ENCODE assay signal across 8 cellular contexts in genomic region chr14:76955575-76956252, GRCh38.
DNase-seq lines count a peak whose midpoint lies in the region; ATAC-seq and TF ChIP-seq lines count a peak whose summit lies in the region.

No MANE protein-coding gene starts in this region.

- H3K4me1 Mint-ChIP-seq in CD4-positive, alpha-beta T cell (ENCODE audit: low read depth): peaks cover 61% of the 10 kb centered on the region

- no peaks in the 10 kb centered on the region for H4K20me1 ChIP-seq in MM.1S (ENCODE audit: insufficient read depth, low read length)

- H3K36me3 ChIP-seq in MM.1S (replicated peaks; ENCODE audit: insufficient read depth, low read length) (no peaks in the 10 kb centered on the region), ectodermal cell (ENCODE audit: control insufficient read depth, insufficient read depth, low read length) (no peaks in the 10 kb centered on the region), mucosa of rectum (ENCODE audit: control insufficient read depth in 2 of 2, insufficient read depth in 2 of 2, low read length in 2 of 2) (no peaks in the 10 kb centered on the region), stomach (no peaks in the 10 kb centered on the region)

- TF ChIP-seq POLR2A in stomach (IDR thresholded peaks at IDR 0.05): no peak

- H3K9ac ChIP-seq in MM.1S (ENCODE audit: low read length) (peak overlapping the region; percentile 85), mucosa of rectum (ENCODE audit: low read depth in 1 of 2, low read length in 2 of 2) (peak overlapping the region; percentile 66 to 81)

- DNase-seq in CD4-positive, alpha-beta T cell: peak in 9 of 10 experiments; percentile 32 to 67 (median 45)
- DNase-seq in MM.1S (peak; percentile 27), stomach (no peak), DMS114 treated with DMSO at 0.1 percent for 48 hours (lab: John Stamatoyannopoulos, UW; ENCODE audit: unreplicated experiment) (no peak)
- peak; percentile 53 for DNase-seq in activated CD4-positive, CD25-positive, alpha-beta regulatory T cell treated with anti-CD3 and anti-CD28 coated beads, Interleukin-2, amount 50 U/mL, for 72 hours

- H3K36me3 Mint-ChIP-seq in CD4-positive, alpha-beta T cell (ENCODE audit: low read depth): no peaks in the 10 kb centered on the region

- peak; percentile 56 for ATAC-seq in CD4-positive, alpha-beta T cell (ENCODE audit: poor library complexity)
- peak; percentile 24 for ATAC-seq in GM19463 (IDR thresholded peaks at IDR 0.05; ENCODE audit: unreplicated experiment)

- no peak for TF ChIP-seq EP300 in stomach (IDR thresholded peaks at IDR 0.05)

- H3K79me2 ChIP-seq in MM.1S (ENCODE audit: low read length): no peaks in the 10 kb centered on the region

- H3K4me3 Mint-ChIP-seq in CD4-positive, alpha-beta T cell: peak overlapping the region; percentile 80

- H3K4me3 ChIP-seq in MM.1S (ENCODE audit: low read length): peak overlapping the region; percentile 47
- H3K4me3 ChIP-seq in ectodermal cell (ENCODE audit: insufficient read depth, low read depth, low read length): peak overlapping the region; percentile 48
- peak overlapping the region; percentile 65 to 70 for H3K4me3 ChIP-seq in mucosa of rectum (ENCODE audit: low read length in 2 of 2)
- H3K4me3 ChIP-seq in stomach: peak overlapping the region; percentile 38 to 45 (median 41)

- peaks cover 25% of the 10 kb centered on the region for H3K4me1 ChIP-seq in MM.1S (ENCODE audit: low read length)
- H3K4me1 ChIP-seq in ectodermal cell (ENCODE audit: control insufficient read depth, insufficient read depth, low read length): peaks cover 20% of the 10 kb centered on the region
- H3K4me1 ChIP-seq in mucosa of rectum (ENCODE audit: control insufficient read depth in 2 of 2, insufficient read depth in 2 of 2, low read length in 2 of 2): peaks cover 29 to 36% of the 10 kb centered on the region in 2 donors
- H3K4me1 ChIP-seq in stomach: peaks cover 46 to 86% (median 63%) of the 10 kb centered on the region in 4 donors

- H3K27ac Mint-ChIP-seq in CD4-positive, alpha-beta T cell: peak overlapping the region; percentile 92

- no peaks in the 10 kb centered on the region for H3K27me3 ChIP-seq in CD4-positive, alpha-beta T cell (ENCODE audit: control insufficient read depth, insufficient read depth, low read length)
- H3K27me3 ChIP-seq in MM.1S (replicated peaks; ENCODE audit: insufficient read depth, low read length) (no peaks in the 10 kb centered on the region), ectodermal cell (ENCODE audit: control insufficient read depth, insufficient read depth, low read length, poor library complexity, severe bottlenecking) (peaks cover 4% of the 10 kb centered on the region), mucosa of rectum (ENCODE audit: control insufficient read depth in 2 of 2, insufficient read depth in 2 of 2, low read length in 2 of 2) (no peaks in the 10 kb centered on the region), stomach (no peaks in the 10 kb centered on the region)

- H3K4me2 ChIP-seq in MM.1S (ENCODE audit: low read depth, low read length): peak overlapping the region; percentile 76

- POLR2A ChIA-PET in CD4-positive, alpha-beta T cell (lab: Charles Lee): interaction anchor here (0.6 to 2.2 kb wide), 17 partner anchors 8 to 166 kb away, joined by 3 to 33 read pairs (median 5); partner anchors contain the start of gene IRF2BPL

- no peaks in the 10 kb centered on the region for H3K9me2 ChIP-seq in MM.1S (replicated peaks; ENCODE audit: insufficient read depth, low read length)

- no peaks in the 10 kb centered on the region for H3K9me3 Mint-ChIP-seq in CD4-positive, alpha-beta T cell

- WGBS in ectodermal cell, 2 experiments: 9 to 10% methylated on average over 10 of the region's 10 CpGs
- WGBS in stomach, 5 donors: 14 to 23% (median 19%) methylated on average over 10 of the region's 10 CpGs

- TF ChIP-seq CTCF in CD4-positive, alpha-beta T cell (IDR thresholded peaks at IDR 0.05): no peak
- no peak for TF ChIP-seq CTCF in MM.1S (IDR thresholded peaks at IDR 0.05; ENCODE audit: low read length)
- no peak for TF ChIP-seq CTCF in stomach (IDR thresholded peaks at IDR 0.05)

- H2AFZ ChIP-seq in MM.1S (ENCODE audit: low read length): 0 out of 2 replicates have a peak overlapping the region, but pooled peaks have one; percentile 27

- peaks cover 11% of the 10 kb centered on the region for H3F3A ChIP-seq in MM.1S (ENCODE audit: insufficient read depth, low read length)

- CTCF ChIA-PET in CD4-positive, alpha-beta T cell (lab: Charles Lee): interaction anchor here (0.9 to 2.6 kb wide), 11 partner anchors 9 to 115 kb away, joined by 3 to 13 read pairs (median 4); no protein-coding TSS in a partner anchor

- intact Hi-C loops in CD4-positive, alpha-beta T cell (cut with DNase I, micrococcal nuclease): loop anchor here (1.0 to 10.0 kb wide), 5 partner anchors 25 to 359 kb away; partner anchors contain the start of gene IRF2BPL (in 1 of the 2)
- intact Hi-C loops in stomach (cut with DNase I; ENCODE audit: low total_unique reads): no loop called here

- H3K9me3 ChIP-seq in CD4-positive, alpha-beta T cell (ENCODE audit: control insufficient read depth, low read length): no peaks in the 10 kb centered on the region
- H3K9me3 ChIP-seq in MM.1S (replicated peaks; ENCODE audit: insufficient read depth, low read length) (no peaks in the 10 kb centered on the region), ectodermal cell (ENCODE audit: control insufficient read depth, low read length) (no peaks in the 10 kb centered on the region), mucosa of rectum (ENCODE audit: control insufficient read depth in 2 of 2, low read length in 2 of 2) (no peaks in the 10 kb centered on the region), stomach (no peaks in the 10 kb centered on the region)

- H3K27ac ChIP-seq in CD4-positive, alpha-beta T cell (ENCODE audit: low read depth, low read length): peak overlapping the region; percentile 95
- H3K27ac ChIP-seq in MM.1S (ENCODE audit: low read length) (peak overlapping the region; percentile 97), ectodermal cell (ENCODE audit: insufficient read depth, low read depth, low read length, poor library complexity, severe bottlenecking) (peak overlapping the region; percentile 81), mucosa of rectum (ENCODE audit: low read depth in 2 of 2, low read length in 2 of 2) (peak overlapping the region; percentile 89 to 96), stomach (peak overlapping the region; percentile 94 to 98 (median 95))

- no peaks in the 10 kb centered on the region for H3K27me3 Mint-ChIP-seq in CD4-positive, alpha-beta T cell

Comparison
In these comparisons a context has a peak if more than half of its experiments do, and no peak if none do; other contexts are left out.
1. DNase-seq: peak in CD4-positive, alpha-beta T cell (9 of 10), MM.1S (single experiment) and activated CD4-positive, CD25-positive, alpha-beta regulatory T cell treated with anti-CD3 and anti-CD28 coated beads, Interleukin-2, amount 50 U/mL, for 72 hours (single experiment); none in stomach (single experiment) and DMS114 treated with DMSO at 0.1 percent for 48 hours (single experiment).
2. Peak in every context shown above with its lines, with median percentiles within 50 percentile points of each other: H3K27ac ChIP-seq and H3K4me3 ChIP-seq.